In the genomic region with DNA sequence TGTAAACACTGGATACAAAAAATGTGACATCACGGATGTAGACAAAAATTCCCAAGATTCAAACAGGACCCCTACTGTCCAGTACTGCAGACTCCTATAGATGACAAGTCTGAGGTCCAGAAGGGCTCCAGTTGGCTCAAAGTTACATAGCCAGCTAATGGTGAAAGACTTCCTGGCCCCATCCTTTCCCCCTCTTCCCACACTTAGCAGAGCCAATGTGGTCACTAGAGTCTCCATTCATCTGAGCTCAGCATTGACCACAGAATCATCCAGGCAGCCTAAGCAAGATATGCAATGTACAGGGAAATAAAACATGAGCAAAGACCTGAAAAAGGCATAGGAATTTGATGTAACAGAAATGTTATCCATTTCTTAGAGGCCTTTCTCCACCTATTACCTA, we compare ENCODE assay signal across 23 cellular contexts.
DNase-seq lines count a peak whose midpoint lies in the region; ATAC-seq and TF ChIP-seq lines count a peak whose summit lies in the region.
"Had no signal": no experiment of that assay in that cellular context is flagged by ENCODE, and none has a peak within 500 bp of the region (broad histone marks: within the 10 kb centered on the region; RNA-seq: fewer than 3 reads in every experiment).

No MANE protein-coding gene starts in this region.

- H2AK5ac ChIP-seq in mesenchymal stem cell (ENCODE audit: low read length, severe bottlenecking) = no peak overlapping the region

- H3K18ac ChIP-seq in mesenchymal stem cell (ENCODE audit: low read depth in 1 of 2, low read length in 2 of 2) = no peak overlapping the region

- H2BK5ac ChIP-seq in mesenchymal stem cell (ENCODE audit: low read depth, low read length, poor library complexity, severe bottlenecking) = no peak overlapping the region

- no peaks in the 10 kb centered on the region for H3K27me3 ChIP-seq in MG63
- no peaks in the 10 kb centered on the region for H3K27me3 ChIP-seq in mesenchymal stem cell (ENCODE audit: control insufficient read depth in 1 of 2, insufficient read depth in 1 of 2, low read length in 2 of 2)
- no peaks in the 10 kb centered on the region for H3K27me3 ChIP-seq in SJCRH30
- H3K27me3 ChIP-seq: esophagus squamous epithelium, upper lobe of right lung had no signal

- H3K27ac ChIP-seq in mesenchymal stem cell (ENCODE audit: low read length, poor library complexity, severe bottlenecking) = no peak overlapping the region
- no peak overlapping the region for H3K27ac ChIP-seq in SJCRH30
- H3K27ac ChIP-seq: C4-2B, esophagus squamous epithelium, upper lobe of right lung had no signal

- H2BK12ac ChIP-seq in mesenchymal stem cell (ENCODE audit: low read length in 2 of 2) = no peak overlapping the region

- no peak overlapping the region for H3K4me2 ChIP-seq in mesenchymal stem cell (ENCODE audit: low read length, poor library complexity, severe bottlenecking)

- no peak overlapping the region for H4K91ac ChIP-seq in mesenchymal stem cell (ENCODE audit: low read length)

- H3K9me3 ChIP-seq in MG63 = no peaks in the 10 kb centered on the region
- no peaks in the 10 kb centered on the region for H3K9me3 ChIP-seq in mesenchymal stem cell (ENCODE audit: control insufficient read depth, low read length)
- no peaks in the 10 kb centered on the region for H3K9me3 ChIP-seq in SJCRH30 (replicated peaks)
- H3K9me3 ChIP-seq: esophagus squamous epithelium, upper lobe of right lung had no signal

- H3K79me1 ChIP-seq in mesenchymal stem cell (replicated peaks; ENCODE audit: low read length, poor library complexity, severe bottlenecking) = no peaks in the 10 kb centered on the region

- H3K36me3 ChIP-seq in MG63 (no peaks in the 10 kb centered on the region), mesenchymal stem cell (ENCODE audit: control insufficient read depth in 1 of 2, insufficient read depth in 2 of 2, low read depth in 1 of 2, low read length in 2 of 2) (no peaks in the 10 kb centered on the region), SJCRH30 (no peaks in the 10 kb centered on the region)
- H3K36me3 ChIP-seq: esophagus squamous epithelium, upper lobe of right lung had no signal

- no peak overlapping the region for H3K14ac ChIP-seq in mesenchymal stem cell (ENCODE audit: low read length in 2 of 2)

- WGBS in mesenchymal stem cell = 83% methylated on average over 1 of the region's 1 CpG

- no peak overlapping the region for H2BK15ac ChIP-seq in mesenchymal stem cell (ENCODE audit: low read depth, poor library complexity, severe bottlenecking)

- no peak overlapping the region for H3K4ac ChIP-seq in mesenchymal stem cell (ENCODE audit: low read depth in 1 of 2, low read length in 2 of 2)

- no peak for TF ChIP-seq CTCF in AG10803 (conservative IDR thresholded peaks at IDR 0.05; ENCODE audit: low read length)
- no peak for TF ChIP-seq CTCF in choroid plexus epithelial cell (conservative IDR thresholded peaks at IDR 0.05; ENCODE audit: low read depth, low read length)
- no peak for TF ChIP-seq CTCF in GM10266 (IDR thresholded peaks at IDR 0.05; ENCODE audit: control insufficient read depth, insufficient read depth, low read depth, missing control alignments)

- no peak overlapping the region for H3K4me3 ChIP-seq in AG10803 (ENCODE audit: low read length)
- no peak overlapping the region for H3K4me3 ChIP-seq in MG63
- H3K4me3 ChIP-seq in choroid plexus epithelial cell (ENCODE audit: low read depth, low read length) = no peak overlapping the region
- H3K4me3 ChIP-seq in mesenchymal stem cell (ENCODE audit: insufficient read depth in 1 of 2, low read depth in 1 of 2, low read length in 2 of 2) = no peak overlapping the region
- H3K4me3 ChIP-seq in SJCRH30 = no peak overlapping the region
- H3K4me3 ChIP-seq: esophagus squamous epithelium, upper lobe of right lung had no signal

- H2AFZ ChIP-seq in mesenchymal stem cell (ENCODE audit: low read depth, low read length) = no peak overlapping the region

- no peak overlapping the region for H4K8ac ChIP-seq in mesenchymal stem cell (ENCODE audit: low read length)

- no peak overlapping the region for H3K9ac ChIP-seq in mesenchymal stem cell (ENCODE audit: low read length)

- H3K23ac ChIP-seq in mesenchymal stem cell (ENCODE audit: low read length in 2 of 2) = no peak overlapping the region

- peak; percentile 87 for DNase-seq in AG10803 (ENCODE audit: low read depth)
- DNase-seq in MG63 = peak; percentile 18
- DNase-seq in choroid plexus epithelial cell (ENCODE audit: low read depth) = peak; percentile 5
- peak; percentile 61 for DNase-seq in mesenchymal stem cell
- DNase-seq in GM10266 (ENCODE audit: extremely low spot score) = no peak
- no peak for DNase-seq in SJCRH30
- DNase-seq: activated CD4-positive, CD25-positive, alpha-beta regulatory T cell; activated CD8-positive, alpha-beta T cell treated with anti-CD3 and anti-CD28 coated beads, Interleukin-2, amount 10 ng/mL, durations not matched to agents 7 days and 5 days; activated naive CD4-positive, alpha-beta T cell treated with anti-CD3 and anti-CD28 coated beads for 36 hours; activated T-cell treated with anti-CD3 and anti-CD28 coated beads, Interleukin-2, amount 50 U/mL, for 4 hours; aorta; esophagus squamous epithelium; GDM1; GOT3; NCI-H1105; NCI-H2081; NCI-H446 treated with DMSO at 0.1 percent for 48 hours; stimulated activated CD4-positive, alpha-beta T cell treated with anti-CD3 and anti-CD28 coated beads, Interleukin-12 subunit alpha, Interleukin-12 subunit beta, amount 100 ng/mL, for 4 hours; upper lobe of right lung had no signal

- H2BK120ac ChIP-seq in mesenchymal stem cell (ENCODE audit: low read depth, low read length) = no peak overlapping the region

- no peaks in the 10 kb centered on the region for H3K4me1 ChIP-seq in mesenchymal stem cell (ENCODE audit: control insufficient read depth, insufficient read depth, low read depth, low read length)
- no peaks in the 10 kb centered on the region for H3K4me1 ChIP-seq in SJCRH30
- H3K4me1 ChIP-seq: upper lobe of right lung had no signal

- ATAC-seq in HG03025 (IDR thresholded peaks at IDR 0.05; ENCODE audit: low FRiP score, unreplicated experiment) = no peak
- ATAC-seq in HG02885 (IDR thresholded peaks at IDR 0.05; ENCODE audit: poor library complexity, unreplicated experiment) = no peak
- ATAC-seq: activated CD8-positive, alpha-beta T cell treated with anti-CD3 and anti-CD28 coated beads, Interleukin-2, amount 10 ng/mL, durations not matched to agents 7 days and 5 days; activated T-cell treated with anti-CD3 and anti-CD28 coated beads, Interleukin-2, amount 50 U/mL, for 4 hours; Panc1; upper lobe of right lung had no signal

Comparison
In these comparisons a context has a peak if more than half of its experiments do, and no peak if none do; other contexts are left out.
1. DNase-seq: peak in AG10803 (single experiment), MG63 (single experiment), choroid plexus epithelial cell (single experiment) and mesenchymal stem cell (single experiment); none in GM10266 (single experiment) and SJCRH30 (0 of 2).